8 cellular contexts compared by ENCODE assay signal in the genomic region with DNA sequence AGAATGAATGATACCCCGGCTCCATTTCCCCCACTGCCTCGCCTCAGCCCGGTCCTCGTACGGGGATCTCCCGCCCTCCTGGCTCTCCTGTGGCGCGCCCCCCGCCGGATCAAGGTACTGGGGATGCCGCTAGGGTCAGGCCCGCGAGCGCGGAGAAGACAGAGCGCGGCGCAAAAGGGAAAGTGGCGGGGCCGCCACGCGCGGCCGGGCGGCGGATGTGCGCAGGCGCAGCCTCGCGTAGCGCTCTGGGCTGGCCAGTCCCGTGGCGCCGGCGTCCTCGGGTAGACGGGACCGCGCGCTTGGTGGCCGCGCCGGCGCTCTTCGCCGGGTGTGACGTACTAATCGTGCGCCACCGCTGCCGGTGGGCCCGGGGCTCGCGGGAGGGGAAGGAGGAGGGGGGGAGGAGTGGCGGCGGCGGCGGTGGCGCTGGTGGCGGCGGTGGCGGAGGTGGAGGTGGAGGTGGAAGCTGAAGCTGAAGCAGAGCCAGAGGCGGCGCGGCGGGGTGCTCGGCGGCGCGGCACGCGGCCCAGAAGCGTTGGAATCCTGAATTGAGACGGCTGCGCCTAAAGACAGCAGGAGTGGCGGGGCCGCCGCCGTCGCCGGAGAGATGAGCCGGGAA. TPM values are rescaled to one million over a fixed set of nuclear protein-coding genes. Genes with fewer than 3 reads are reported as not detected.
DNase-seq lines count a peak whose midpoint lies in the region; ATAC-seq, FAIRE-seq and TF ChIP-seq lines count a peak whose summit lies in the region.

SENP3 (plus strand) TSS at position 331 of the 619 bp plus-strand sequence. CDS start 1,158 bp downstream, outside the sequence.

- peaks cover 34% of the 10 kb centered on the region for H3K4me1 ChIP-seq in OCI-LY1 (ENCODE audit: insufficient read depth, low read length, severe bottlenecking)
- H3K4me1 ChIP-seq in endothelial cell of umbilical vein (ENCODE audit: control insufficient read depth, extremely low read depth, insufficient read depth, low read length) = peaks cover 36% of the 10 kb centered on the region

- H3K4me3 ChIP-seq in OCI-LY1 (ENCODE audit: low read depth, low read length, poor library complexity, severe bottlenecking) (peak within 1 kb of the TSS; percentile 77), endothelial cell of umbilical vein (replicated peaks in 1 of 3; ENCODE audit: insufficient read depth in 1 of 3, low read depth in 1 of 3, low read length in 3 of 3) (peak within 1 kb of the TSS; percentile 62 to 80 (median 70))

- no TSS peak for BruUV-seq in endothelial cell of umbilical vein (replicated peaks; lab: Mats Ljungman, UMichigan)

- no peaks in the 10 kb centered on the region for H3F3A ChIP-seq in OCI-LY1 (ENCODE audit: insufficient read depth, low read length)

- H3K79me2 ChIP-seq in OCI-LY1 (ENCODE audit: insufficient read depth, low read length) (peaks cover 9% of the 10 kb centered on the region; the same call in 1 of the 2 replicates), endothelial cell of umbilical vein (ENCODE audit: control insufficient read depth, insufficient read depth, low read length) (peaks cover 39% of the 10 kb centered on the region)

- H3K27ac ChIP-seq in OCI-LY1 (ENCODE audit: low read depth, low read length, poor library complexity, severe bottlenecking) = peak within 1 kb of the TSS; percentile 72
- H3K27ac ChIP-seq in endothelial cell of umbilical vein (ENCODE audit: insufficient read depth, low read depth, low read length) = peak within 1 kb of the TSS; percentile 60

- dilution Hi-C loops in endothelial cell of umbilical vein (cut with MboI; ENCODE audit: extremely low pct_ligation_motif_present, low sequenced_read_pairs) = no loop called here

- H2AFZ ChIP-seq in OCI-LY1 (ENCODE audit: low read length) = 0 out of 2 replicates have a peak within 1 kb of the TSS, but pooled peaks have one; percentile 21
- peak within 1 kb of the TSS; percentile 83 for H2AFZ ChIP-seq in endothelial cell of umbilical vein (ENCODE audit: low read depth, low read length)

- H3K9me1 ChIP-seq in endothelial cell of umbilical vein (replicated peaks; ENCODE audit: control insufficient read depth, extremely low read depth, insufficient read depth, low read length) = no peaks in the 10 kb centered on the region

- peaks cover 8% of the 10 kb centered on the region; the same call in 1 of the 2 replicates for H3K27me3 ChIP-seq in OCI-LY1 (ENCODE audit: insufficient read depth, low read length)
- H3K27me3 ChIP-seq in endothelial cell of umbilical vein (ENCODE audit: control insufficient read depth in 2 of 2, insufficient read depth in 2 of 2, low read length in 2 of 2) = no peaks in the 10 kb centered on the region

- H3K36me3 ChIP-seq in OCI-LY1 (ENCODE audit: insufficient read depth, low read length) = peaks cover 34% of the 10 kb centered on the region
- peaks cover 8 to 12% of the 10 kb centered on the region in 2 experiments for H3K36me3 ChIP-seq in endothelial cell of umbilical vein (ENCODE audit: control insufficient read depth in 2 of 2, extremely low read depth in 1 of 2, insufficient read depth in 2 of 2, low read length in 2 of 2)

- no peaks in the 10 kb centered on the region for H4K20me1 ChIP-seq in OCI-LY1 (ENCODE audit: insufficient read depth, low read length)
- no peaks in the 10 kb centered on the region for H4K20me1 ChIP-seq in endothelial cell of umbilical vein (replicated peaks; ENCODE audit: control insufficient read depth, extremely low read depth, insufficient read depth, low read length)

- peak; percentile 77 for FAIRE-seq in endothelial cell of umbilical vein (lab: Jason Lieb, UNC)

- TF ChIP-seq CTCF in OCI-LY1 (IDR thresholded peaks at IDR 0.05; ENCODE audit: low read length) (no peak), endothelial cell of umbilical vein (IDR thresholded peaks at IDR 0.05; ENCODE audit: extremely low read depth in 1 of 2, insufficient read depth in 1 of 2, low read depth in 1 of 2, low read length in 2 of 2) (no peak)

- peak within 1 kb of the TSS; percentile 89 for H3K4me2 ChIP-seq in OCI-LY1 (ENCODE audit: low read length)
- H3K4me2 ChIP-seq in endothelial cell of umbilical vein (ENCODE audit: insufficient read depth, low read length) = peak within 1 kb of the TSS; percentile 86

- POLR2A ChIA-PET in endothelial cell of umbilical vein (lab: Charles Lee) = no interaction called here

- no peaks in the 10 kb centered on the region for H3K9me3 ChIP-seq in OCI-LY1 (ENCODE audit: low read length)
- H3K9me3 ChIP-seq in endothelial cell of umbilical vein (replicated peaks; ENCODE audit: control insufficient read depth, insufficient read depth, low read length) = no peaks in the 10 kb centered on the region

- no peak for TF ChIP-seq POLR2A in endothelial cell of umbilical vein (IDR thresholded peaks at IDR 0.05; ENCODE audit: low read depth, low read length)

- no peaks in the 10 kb centered on the region for H3K9me2 ChIP-seq in OCI-LY1 (ENCODE audit: low read depth, low read length)

- peak; percentile 68 for ATAC-seq in GM19351 (IDR thresholded peaks at IDR 0.05; ENCODE audit: unreplicated experiment)
- ATAC-seq in HG03521 (IDR thresholded peaks at IDR 0.05; ENCODE audit: unreplicated experiment) = peak; percentile 65

- CTCF ChIA-PET in endothelial cell of umbilical vein (lab: Charles Lee) = interaction anchor here (0.5 to 6.7 kb wide), 23 partner anchors 9 to 371 kb away, joined by 3 to 314 read pairs (median 11); partner anchors contain the start of genes FGF11, NEURL4, NLGN2 and PLSCR3

- H3K9ac ChIP-seq in OCI-LY1 (ENCODE audit: low read length) (peak within 1 kb of the TSS; percentile 93), endothelial cell of umbilical vein (replicated peaks; ENCODE audit: extremely low read depth, insufficient read depth, low read length) (peak within 1 kb of the TSS; percentile 67)

- DNase-seq in C1 segment of cervical spinal cord (lab: John Stamatoyannopoulos, UW) (peak; percentile 38 to 95 (median 82)), activated T-cell treated with anti-CD3 and anti-CD28 coated beads for 1 hour (ENCODE audit: low read depth) (peak; percentile 84), endothelial cell of umbilical vein (ENCODE audit: low read depth, low spot score) (peak; percentile 85), midbrain (lab: John Stamatoyannopoulos, UW) (peak; percentile 92)
- peak; percentile 75 to 86 for DNase-seq in stimulated activated CD8-positive, alpha-beta memory T cell treated with anti-CD3 and anti-CD28 coated beads, Interleukin-15, amount 100 ng/mL, for 4 hours (ENCODE audit: low read depth in 2 of 2)

- intact Hi-C loops in endothelial cell of umbilical vein (cut with micrococcal nuclease) = loop anchor here (1.0 to 2.0 kb wide), 11 partner anchors 11 to 237 kb away; partner anchors contain the start of genes FXR2, PLSCR3, POLR2A and TMEM256

TF ChIP-seq in endothelial cell of umbilical vein, 7 proteins besides CTCF, POLR2A, EP300 and RAD21:
- TF ChIP-seq JUN (IDR thresholded peaks at IDR 0.05; ENCODE audit: borderline replicate concordance, insufficient read depth, insufficient read length, low read depth) (no peak), FOS (IDR thresholded peaks at IDR 0.05; ENCODE audit: borderline replicate concordance, insufficient read depth, low read length) (no peak), MYC (IDR thresholded peaks at IDR 0.05; ENCODE audit: low read depth, low read length) (peak; percentile 33), GATA2 (IDR thresholded peaks at IDR 0.05; ENCODE audit: insufficient read depth, insufficient read length, low read depth, low read length) (no peak), EZH2 (IDR thresholded peaks at IDR 0.05; ENCODE audit: borderline replicate concordance, low read depth, low read length, severe bottlenecking) (no peak), MAX (IDR thresholded peaks at IDR 0.05; ENCODE audit: insufficient read depth, insufficient read length) (peak; percentile 4), POLR2AphosphoS5 (IDR thresholded peaks at IDR 0.05; ENCODE audit: insufficient read depth, low read depth, low read length) (peak; percentile 69)

RNA-seq across cellular contexts. Expression of gene SENP3, which starts in this region (rescaled TPM):
- total RNA-seq in endothelial cell of umbilical vein = 56.5 and 63.4 TPM in 2 replicates
- 91.6 and 96.5 TPM in 2 replicates for polyA plus RNA-seq in endothelial cell of umbilical vein
- polyA plus RNA-seq in endothelial cell of umbilical vein (2011; cell fraction: cytosol; rRNA removed) = 97.0 and 110 TPM in 2 replicates
- polyA plus RNA-seq in endothelial cell of umbilical vein (2011; cell fraction: nucleus; rRNA removed) = 90.0 and 99.9 TPM in 2 replicates
- 52.3 and 67.0 TPM in 2 replicates for polyA plus RNA-seq in endothelial cell of umbilical vein (2012)
- 76.4 and 80.4 TPM in 2 replicates for polyA minus RNA-seq in endothelial cell of umbilical vein
- polyA minus RNA-seq in endothelial cell of umbilical vein (2011; cell fraction: cytosol; rRNA and poly(A)+ RNA removed) = 67.6 TPM
- polyA minus RNA-seq in endothelial cell of umbilical vein (2011; cell fraction: nucleus; rRNA and poly(A)+ RNA removed) = 21.7 and 30.4 TPM in 2 replicates

Comparison
In these comparisons a context has a peak if more than half of its experiments do, and no peak if none do; other contexts are left out.
1. Peak in every context shown above with its lines: DNase-seq, ATAC-seq, H3K4me3 ChIP-seq and H3K27ac ChIP-seq.